1 cellular context compared by ENCODE assay signal in genomic region chr13:22135446-22135845, GRCh38.
TF ChIP-seq lines count a peak whose summit lies in the region.

No MANE protein-coding gene starts in this region.

TF ChIP-seq in WTC11, 78 proteins besides CTCF, POLR2A, EP300 and RAD21 (continued from another document):
- TF ChIP-seq ATF6 (CRISPR knock-in tag; IDR thresholded peaks at IDR 0.05) (no peak), CREM (CRISPR knock-in tag; IDR thresholded peaks at IDR 0.05) (no peak), ZNF423 (CRISPR knock-in tag; IDR thresholded peaks at IDR 0.05) (no peak), ZNF232 (CRISPR knock-in tag; IDR thresholded peaks at IDR 0.05) (no peak), CREB1 (CRISPR knock-in tag; IDR thresholded peaks at IDR 0.05) (no peak), ESRRA (CRISPR knock-in tag; IDR thresholded peaks at IDR 0.05; ENCODE audit: borderline replicate concordance) (no peak), NFYB (CRISPR knock-in tag; conservative IDR thresholded peaks at IDR 0.05; ENCODE audit: low read depth) (no peak), NFATC4 (CRISPR knock-in tag; IDR thresholded peaks at IDR 0.05) (no peak), ZNF281 (CRISPR knock-in tag; IDR thresholded peaks at IDR 0.05) (no peak)
- TF ChIP-seq, protein P1, sequence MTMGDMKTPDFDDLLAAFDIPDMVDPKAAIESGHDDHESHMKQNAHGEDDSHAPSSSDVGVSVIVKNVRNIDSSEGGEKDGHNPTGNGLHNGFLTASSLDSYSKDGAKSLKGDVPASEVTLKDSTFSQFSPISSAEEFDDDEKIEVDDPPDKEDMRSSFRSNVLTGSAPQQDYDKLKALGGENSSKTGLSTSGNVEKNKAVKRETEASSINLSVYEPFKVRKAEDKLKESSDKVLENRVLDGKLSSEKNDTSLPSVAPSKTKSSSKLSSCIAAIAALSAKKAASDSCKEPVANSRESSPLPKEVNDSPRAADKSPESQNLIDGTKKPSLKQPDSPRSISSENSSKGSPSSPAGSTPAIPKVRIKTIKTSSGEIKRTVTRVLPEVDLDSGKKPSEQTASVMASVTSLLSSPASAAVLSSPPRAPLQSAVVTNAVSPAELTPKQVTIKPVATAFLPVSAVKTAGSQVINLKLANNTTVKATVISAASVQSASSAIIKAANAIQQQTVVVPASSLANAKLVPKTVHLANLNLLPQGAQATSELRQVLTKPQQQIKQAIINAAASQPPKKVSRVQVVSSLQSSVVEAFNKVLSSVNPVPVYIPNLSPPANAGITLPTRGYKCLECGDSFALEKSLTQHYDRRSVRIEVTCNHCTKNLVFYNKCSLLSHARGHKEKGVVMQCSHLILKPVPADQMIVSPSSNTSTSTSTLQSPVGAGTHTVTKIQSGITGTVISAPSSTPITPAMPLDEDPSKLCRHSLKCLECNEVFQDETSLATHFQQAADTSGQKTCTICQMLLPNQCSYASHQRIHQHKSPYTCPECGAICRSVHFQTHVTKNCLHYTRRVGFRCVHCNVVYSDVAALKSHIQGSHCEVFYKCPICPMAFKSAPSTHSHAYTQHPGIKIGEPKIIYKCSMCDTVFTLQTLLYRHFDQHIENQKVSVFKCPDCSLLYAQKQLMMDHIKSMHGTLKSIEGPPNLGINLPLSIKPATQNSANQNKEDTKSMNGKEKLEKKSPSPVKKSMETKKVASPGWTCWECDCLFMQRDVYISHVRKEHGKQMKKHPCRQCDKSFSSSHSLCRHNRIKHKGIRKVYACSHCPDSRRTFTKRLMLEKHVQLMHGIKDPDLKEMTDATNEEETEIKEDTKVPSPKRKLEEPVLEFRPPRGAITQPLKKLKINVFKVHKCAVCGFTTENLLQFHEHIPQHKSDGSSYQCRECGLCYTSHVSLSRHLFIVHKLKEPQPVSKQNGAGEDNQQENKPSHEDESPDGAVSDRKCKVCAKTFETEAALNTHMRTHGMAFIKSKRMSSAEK (CRISPR knock-in tag; IDR thresholded peaks at IDR 0.05; ENCODE audit: borderline replicate concordance) = no peak
- TF ChIP-seq, protein P2, sequence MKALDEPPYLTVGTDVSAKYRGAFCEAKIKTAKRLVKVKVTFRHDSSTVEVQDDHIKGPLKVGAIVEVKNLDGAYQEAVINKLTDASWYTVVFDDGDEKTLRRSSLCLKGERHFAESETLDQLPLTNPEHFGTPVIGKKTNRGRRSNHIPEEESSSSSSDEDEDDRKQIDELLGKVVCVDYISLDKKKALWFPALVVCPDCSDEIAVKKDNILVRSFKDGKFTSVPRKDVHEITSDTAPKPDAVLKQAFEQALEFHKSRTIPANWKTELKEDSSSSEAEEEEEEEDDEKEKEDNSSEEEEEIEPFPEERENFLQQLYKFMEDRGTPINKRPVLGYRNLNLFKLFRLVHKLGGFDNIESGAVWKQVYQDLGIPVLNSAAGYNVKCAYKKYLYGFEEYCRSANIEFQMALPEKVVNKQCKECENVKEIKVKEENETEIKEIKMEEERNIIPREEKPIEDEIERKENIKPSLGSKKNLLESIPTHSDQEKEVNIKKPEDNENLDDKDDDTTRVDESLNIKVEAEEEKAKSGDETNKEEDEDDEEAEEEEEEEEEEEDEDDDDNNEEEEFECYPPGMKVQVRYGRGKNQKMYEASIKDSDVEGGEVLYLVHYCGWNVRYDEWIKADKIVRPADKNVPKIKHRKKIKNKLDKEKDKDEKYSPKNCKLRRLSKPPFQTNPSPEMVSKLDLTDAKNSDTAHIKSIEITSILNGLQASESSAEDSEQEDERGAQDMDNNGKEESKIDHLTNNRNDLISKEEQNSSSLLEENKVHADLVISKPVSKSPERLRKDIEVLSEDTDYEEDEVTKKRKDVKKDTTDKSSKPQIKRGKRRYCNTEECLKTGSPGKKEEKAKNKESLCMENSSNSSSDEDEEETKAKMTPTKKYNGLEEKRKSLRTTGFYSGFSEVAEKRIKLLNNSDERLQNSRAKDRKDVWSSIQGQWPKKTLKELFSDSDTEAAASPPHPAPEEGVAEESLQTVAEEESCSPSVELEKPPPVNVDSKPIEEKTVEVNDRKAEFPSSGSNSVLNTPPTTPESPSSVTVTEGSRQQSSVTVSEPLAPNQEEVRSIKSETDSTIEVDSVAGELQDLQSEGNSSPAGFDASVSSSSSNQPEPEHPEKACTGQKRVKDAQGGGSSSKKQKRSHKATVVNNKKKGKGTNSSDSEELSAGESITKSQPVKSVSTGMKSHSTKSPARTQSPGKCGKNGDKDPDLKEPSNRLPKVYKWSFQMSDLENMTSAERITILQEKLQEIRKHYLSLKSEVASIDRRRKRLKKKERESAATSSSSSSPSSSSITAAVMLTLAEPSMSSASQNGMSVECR (CRISPR knock-in tag; IDR thresholded peaks at IDR 0.05; ENCODE audit: borderline replicate concordance) = no peak
